Comparison of ENCODE assay signal across 21 cellular contexts in genomic region chr21:44498965-44499560, GRCh38. TPM values are rescaled to one million over a fixed set of nuclear protein-coding genes. Genes with fewer than 3 reads are reported as not detected.
DNase-seq lines count a peak whose midpoint lies in the region; ATAC-seq and TF ChIP-seq lines count a peak whose summit lies in the region.
"Had no signal": no experiment of that assay in that cellular context is flagged by ENCODE, and none has a peak within 500 bp of the region (broad histone marks: within the 10 kb centered on the region; RNA-seq: fewer than 3 reads in every experiment).

No MANE protein-coding gene starts in this region.

- intact Hi-C loops in mucosa of descending colon (cut with DNase I, micrococcal nuclease): no loop called here

- peak; percentile 28 for DNase-seq in NCI-H146 (lab: John Stamatoyannopoulos, UW)
- DNase-seq in NCI-H146 treated with DMSO at 0.1 percent for 48 hours (lab: John Stamatoyannopoulos, UW; ENCODE audit: unreplicated experiment): no peak
- peak; percentile 64 for DNase-seq in DMS153 treated with DMSO at 0.1 percent for 48 hours (lab: John Stamatoyannopoulos, UW; ENCODE audit: unreplicated experiment)
- DNase-seq in RPMI8226: peak; percentile 86
- peak in 2 of 3 donors; percentile 43 to 48 for DNase-seq in mucosa of descending colon
- no peak for DNase-seq in ureter (ENCODE audit: low spot score)
- no peak for DNase-seq in activated CD8-positive, alpha-beta memory T cell treated with anti-CD3 and anti-CD28 coated beads for 24 hours
- DNase-seq: CD4-positive, alpha-beta memory T cell; GF-D8; MM.1S; NCI-H1105; NCI-H1930; NCI-H524; Peyer's patch; SK-N-SH; T-cell had no signal

- TF ChIP-seq CTCF in mucosa of descending colon (IDR thresholded peaks at IDR 0.05): no peak

- H3K9me3 ChIP-seq in mucosa of descending colon: no peaks in the 10 kb centered on the region
- H3K9me3 ChIP-seq: Peyer's patch, SK-N-SH had no signal

- H3K4me3 ChIP-seq in mucosa of descending colon: no peak overlapping the region
- H3K4me3 ChIP-seq: GM23338, Peyer's patch had no signal

- H3K4me1 ChIP-seq in mucosa of descending colon (ENCODE audit: low read depth): peaks cover 3% of the 10 kb centered on the region
- H3K4me1 ChIP-seq: Peyer's patch had no signal

- ATAC-seq in mucosa of descending colon: peak; percentile 76
- ATAC-seq in HG03432 (IDR thresholded peaks at IDR 0.05; ENCODE audit: unreplicated experiment): no peak
- ATAC-seq: HCT116, T-cell had no signal

- no peaks in the 10 kb centered on the region for H3K36me3 ChIP-seq in mucosa of descending colon (ENCODE audit: low read depth)
- H3K36me3 ChIP-seq: Peyer's patch had no signal

RNA-seq across cellular contexts. Expression of gene KRTAP10-1, which starts 40.9 kb away (rescaled TPM):
- not detected for total RNA-seq in mucosa of descending colon
- not detected for total RNA-seq in ureter
- total RNA-seq: CD4-positive, alpha-beta memory T cell; GM23338; LHCN-M2; Peyer's patch; Right ventricle myocardium superior; T-cell had no signal

RNA-seq across cellular contexts. Expression of gene LRRC3, which starts 43.8 kb away (rescaled TPM):
- total RNA-seq in mucosa of descending colon: 10 to 100 TPM in 1 of 3 donors, 1 to 10 TPM in 2; 2.1 to 17.9 (median 2.7) TPM
- 3.8 TPM for total RNA-seq in ureter
- total RNA-seq: LHCN-M2 had no signal

RNA-seq across cellular contexts. Expression of gene KRTAP10-2, which starts 52.2 kb away (rescaled TPM):
- total RNA-seq in mucosa of descending colon (not detected), ureter (not detected)
- total RNA-seq: CD4-positive, alpha-beta memory T cell; GM23338; LHCN-M2; Peyer's patch; Right ventricle myocardium superior; T-cell had no signal

RNA-seq across cellular contexts. Expression of gene KRTAP10-3, which starts 59.5 kb away (rescaled TPM):
- not detected for total RNA-seq in mucosa of descending colon
- not detected for total RNA-seq in ureter
- total RNA-seq: CD4-positive, alpha-beta memory T cell; GM23338; LHCN-M2; Peyer's patch; Right ventricle myocardium superior; T-cell had no signal

Comparison
In these comparisons a context has a peak if more than half of its experiments do, and no peak if none do; other contexts are left out.
1. DNase-seq: peak in NCI-H146 (single experiment), DMS153 treated with DMSO at 0.1 percent for 48 hours (single experiment), RPMI8226 (single experiment) and mucosa of descending colon (2 of 3); none in NCI-H146 treated with DMSO at 0.1 percent for 48 hours (single experiment), ureter (single experiment) and activated CD8-positive, alpha-beta memory T cell treated with anti-CD3 and anti-CD28 coated beads for 24 hours (single experiment).